ENCODE assay signal across 1 cellular context in the genomic region with DNA sequence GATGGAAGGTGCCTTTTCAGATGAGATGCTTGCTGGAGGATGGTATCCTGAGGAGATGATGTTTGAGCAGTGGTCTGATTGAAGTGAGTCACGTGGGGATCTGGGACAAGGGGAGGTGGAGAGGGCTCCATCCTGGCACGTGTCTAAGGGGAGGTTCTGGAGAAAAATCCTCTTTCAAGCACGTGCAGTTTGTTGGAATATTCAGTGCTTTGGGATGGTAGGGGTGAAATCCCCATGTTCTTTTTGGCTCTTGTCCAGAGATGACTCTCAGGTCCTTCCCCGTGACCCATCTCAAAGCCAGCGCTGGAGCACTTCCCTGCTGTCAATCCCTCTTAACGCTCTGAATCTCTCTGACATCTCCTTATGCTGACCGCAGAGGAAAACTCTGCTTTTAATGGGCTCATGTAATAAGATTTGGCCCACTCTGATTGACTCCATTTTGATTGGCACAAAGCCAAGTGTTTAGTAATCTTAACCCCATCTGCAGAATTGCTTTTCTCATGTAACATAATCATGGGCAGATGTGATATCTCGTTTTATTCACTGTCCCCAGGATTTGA.
TF ChIP-seq lines count a peak whose summit lies in the region.

No MANE protein-coding gene starts in this region.

TF ChIP-seq in GM23338, 12 proteins besides CTCF, POLR2A, EP300 and RAD21:
- no peak for TF ChIP-seq ZNF114 (CRISPR knock-in tag; IDR thresholded peaks at IDR 0.05)
- TF ChIP-seq JUNB (IDR thresholded peaks at IDR 0.05; ENCODE audit: unreplicated experiment): no peak
- no peak for TF ChIP-seq NANOG (IDR thresholded peaks at IDR 0.05; ENCODE audit: borderline replicate concordance)
- TF ChIP-seq, protein P1, sequence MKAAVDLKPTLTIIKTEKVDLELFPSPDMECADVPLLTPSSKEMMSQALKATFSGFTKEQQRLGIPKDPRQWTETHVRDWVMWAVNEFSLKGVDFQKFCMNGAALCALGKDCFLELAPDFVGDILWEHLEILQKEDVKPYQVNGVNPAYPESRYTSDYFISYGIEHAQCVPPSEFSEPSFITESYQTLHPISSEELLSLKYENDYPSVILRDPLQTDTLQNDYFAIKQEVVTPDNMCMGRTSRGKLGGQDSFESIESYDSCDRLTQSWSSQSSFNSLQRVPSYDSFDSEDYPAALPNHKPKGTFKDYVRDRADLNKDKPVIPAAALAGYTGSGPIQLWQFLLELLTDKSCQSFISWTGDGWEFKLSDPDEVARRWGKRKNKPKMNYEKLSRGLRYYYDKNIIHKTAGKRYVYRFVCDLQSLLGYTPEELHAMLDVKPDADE (IDR thresholded peaks at IDR 0.05): no peak
- TF ChIP-seq CREB1 (CRISPR knock-in tag; IDR thresholded peaks at IDR 0.05; ENCODE audit: low read depth): no peak
- no peak for TF ChIP-seq STAT1 (IDR thresholded peaks at IDR 0.05; ENCODE audit: unreplicated experiment)
- TF ChIP-seq ZNF331 (CRISPR knock-in tag; IDR thresholded peaks at IDR 0.05; ENCODE audit: low read depth): no peak
- TF ChIP-seq EZH2 (IDR thresholded peaks at IDR 0.05; ENCODE audit: low read depth, unreplicated experiment): no peak
- no peak for TF ChIP-seq POLR2AphosphoS5 (IDR thresholded peaks at IDR 0.05; ENCODE audit: low read depth)
- TF ChIP-seq ZNF462 (CRISPR knock-in tag; IDR thresholded peaks at IDR 0.05): no peak
- no peak for TF ChIP-seq EZH2phosphoT487 (IDR thresholded peaks at IDR 0.05; ENCODE audit: unreplicated experiment)
- TF ChIP-seq, protein P2, sequence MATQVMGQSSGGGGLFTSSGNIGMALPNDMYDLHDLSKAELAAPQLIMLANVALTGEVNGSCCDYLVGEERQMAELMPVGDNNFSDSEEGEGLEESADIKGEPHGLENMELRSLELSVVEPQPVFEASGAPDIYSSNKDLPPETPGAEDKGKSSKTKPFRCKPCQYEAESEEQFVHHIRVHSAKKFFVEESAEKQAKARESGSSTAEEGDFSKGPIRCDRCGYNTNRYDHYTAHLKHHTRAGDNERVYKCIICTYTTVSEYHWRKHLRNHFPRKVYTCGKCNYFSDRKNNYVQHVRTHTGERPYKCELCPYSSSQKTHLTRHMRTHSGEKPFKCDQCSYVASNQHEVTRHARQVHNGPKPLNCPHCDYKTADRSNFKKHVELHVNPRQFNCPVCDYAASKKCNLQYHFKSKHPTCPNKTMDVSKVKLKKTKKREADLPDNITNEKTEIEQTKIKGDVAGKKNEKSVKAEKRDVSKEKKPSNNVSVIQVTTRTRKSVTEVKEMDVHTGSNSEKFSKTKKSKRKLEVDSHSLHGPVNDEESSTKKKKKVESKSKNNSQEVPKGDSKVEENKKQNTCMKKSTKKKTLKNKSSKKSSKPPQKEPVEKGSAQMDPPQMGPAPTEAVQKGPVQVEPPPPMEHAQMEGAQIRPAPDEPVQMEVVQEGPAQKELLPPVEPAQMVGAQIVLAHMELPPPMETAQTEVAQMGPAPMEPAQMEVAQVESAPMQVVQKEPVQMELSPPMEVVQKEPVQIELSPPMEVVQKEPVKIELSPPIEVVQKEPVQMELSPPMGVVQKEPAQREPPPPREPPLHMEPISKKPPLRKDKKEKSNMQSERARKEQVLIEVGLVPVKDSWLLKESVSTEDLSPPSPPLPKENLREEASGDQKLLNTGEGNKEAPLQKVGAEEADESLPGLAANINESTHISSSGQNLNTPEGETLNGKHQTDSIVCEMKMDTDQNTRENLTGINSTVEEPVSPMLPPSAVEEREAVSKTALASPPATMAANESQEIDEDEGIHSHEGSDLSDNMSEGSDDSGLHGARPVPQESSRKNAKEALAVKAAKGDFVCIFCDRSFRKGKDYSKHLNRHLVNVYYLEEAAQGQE (IDR thresholded peaks at IDR 0.05; ENCODE audit: unreplicated experiment): no peak
